Comparison of ENCODE assay signal across 23 cellular contexts in genomic region chr1:205817364-205817763, GRCh38. TPM values are rescaled to one million over a fixed set of nuclear protein-coding genes. Genes with fewer than 3 reads are reported as not detected.
DNase-seq lines count a peak whose midpoint lies in the region; ATAC-seq and TF ChIP-seq lines count a peak whose summit lies in the region.
"Had no signal": no experiment of that assay in that cellular context is flagged by ENCODE, and none has a peak within 500 bp of the region (broad histone marks: within the 10 kb centered on the region; RNA-seq: fewer than 3 reads in every experiment).

No MANE protein-coding gene starts in this region.

- peaks cover 38% of the 10 kb centered on the region for H3K4me1 Mint-ChIP-seq in endothelial cell (ENCODE audit: unreplicated experiment)

- intact Hi-C loops in left ventricle myocardium superior (cut with micrococcal nuclease), result no loop called here

- TF ChIP-seq CTCF in cardiac muscle cell (IDR thresholded peaks at IDR 0.05; ENCODE audit: low read depth, low read length) (no peak), endothelial cell (IDR thresholded peaks at IDR 0.05; ENCODE audit: unreplicated experiment) (no peak)

- H2BK120ac ChIP-seq in trophoblast cell (ENCODE audit: insufficient read depth, low read length, poor library complexity), result peak overlapping the region; percentile 9

- ATAC-seq in left ventricle myocardium superior (no peak), GM19324 (IDR thresholded peaks at IDR 0.05; ENCODE audit: low FRiP score, unreplicated experiment) (no peak)
- ATAC-seq: GM23338, HCT116 had no signal

- H2BK5ac ChIP-seq in trophoblast cell (ENCODE audit: low read depth, low read length, poor library complexity), result no peak overlapping the region

- H3K79me1 ChIP-seq in trophoblast cell (ENCODE audit: low read length), result peaks cover 9% of the 10 kb centered on the region

- WGBS in trophoblast cell (ENCODE audit: extremely low coverage, insufficient coverage, insufficient read length), result no CpG with 5 or more reads among the region's 3 CpGs

- no peak overlapping the region for H4K12ac ChIP-seq in trophoblast cell (ENCODE audit: low read depth, low read length)

- no peaks in the 10 kb centered on the region for H3K9me3 Mint-ChIP-seq in endothelial cell (ENCODE audit: unreplicated experiment)
- H3K9me3 Mint-ChIP-seq: CD4-positive, alpha-beta memory T cell; GM23338; H9 had no signal

- H3K27ac ChIP-seq in cardiac muscle cell, result peak overlapping the region; percentile 1
- H3K27ac ChIP-seq in BLaER1, result peak overlapping the region; percentile 58
- no peak overlapping the region for H3K27ac ChIP-seq in trophoblast cell (ENCODE audit: low read depth, low read length)
- H3K27ac ChIP-seq: 22Rv1 had no signal

- H3K36me3 ChIP-seq in cardiac muscle cell (no peaks in the 10 kb centered on the region), BLaER1 (peaks cover 10% of the 10 kb centered on the region), trophoblast cell (ENCODE audit: control insufficient read depth in 1 of 2, insufficient read depth in 2 of 2, low read length in 2 of 2) (no peaks in the 10 kb centered on the region)

- H3K36me3 Mint-ChIP-seq in endothelial cell (ENCODE audit: low read depth, unreplicated experiment), result peaks cover 5% of the 10 kb centered on the region

- no peak overlapping the region for H2BK12ac ChIP-seq in trophoblast cell (ENCODE audit: low read length)

- no peak overlapping the region for H3K18ac ChIP-seq in trophoblast cell (ENCODE audit: low read length)

- peak overlapping the region; percentile 91 for H3K4me2 ChIP-seq in BLaER1
- no peak overlapping the region for H3K4me2 ChIP-seq in trophoblast cell (ENCODE audit: low read length)
- H3K4me2 ChIP-seq: GM23338 had no signal

- H4K20me1 ChIP-seq in BLaER1, result no peaks in the 10 kb centered on the region

- H3K27me3 ChIP-seq in cardiac muscle cell, result no peaks in the 10 kb centered on the region
- H3K27me3 ChIP-seq in BLaER1, result no peaks in the 10 kb centered on the region
- no peaks in the 10 kb centered on the region for H3K27me3 ChIP-seq in trophoblast cell (ENCODE audit: insufficient read depth, low read length)

- no peak for DNase-seq in cardiac muscle cell (ENCODE audit: low read depth in 1 of 2, low spot score in 1 of 2)
- no peak for DNase-seq in left ventricle myocardium superior
- DNase-seq in endothelial cell (ENCODE audit: low spot score), result no peak
- DNase-seq in trophoblast cell, result no peak
- no peak for DNase-seq in GM19238 (ENCODE audit: insufficient read length, low spot score)
- DNase-seq: C1 segment of cervical spinal cord; Calu3; CD4-positive, alpha-beta memory T cell; COR-L47; DMS53; DMS79 treated with DMSO at 0.1 percent for 48 hours; GF-D8; H9 had no signal

- H3K79me2 ChIP-seq in trophoblast cell (ENCODE audit: control insufficient read depth, insufficient read depth, low read length, poor library complexity), result peaks cover 5% of the 10 kb centered on the region

- H2AK5ac ChIP-seq in trophoblast cell (ENCODE audit: low read length), result no peak overlapping the region

- no peak overlapping the region for H4K8ac ChIP-seq in trophoblast cell (ENCODE audit: low read depth, low read length)

- peaks cover 11% of the 10 kb centered on the region for H3K27me3 Mint-ChIP-seq in endothelial cell (ENCODE audit: unreplicated experiment)
- H3K27me3 Mint-ChIP-seq: B cell; CD4-positive, alpha-beta memory T cell had no signal

- H2AFZ ChIP-seq in trophoblast cell (ENCODE audit: insufficient read depth, low read length, poor library complexity), result no peak overlapping the region
- H2AFZ ChIP-seq: GM23338 had no signal

- H3K27ac Mint-ChIP-seq in endothelial cell (ENCODE audit: unreplicated experiment), result peak overlapping the region; percentile 36
- H3K27ac Mint-ChIP-seq: B cell; CD4-positive, alpha-beta memory T cell; GM23338 had no signal

- peak overlapping the region; percentile 7 for H4K91ac ChIP-seq in trophoblast cell (ENCODE audit: low read depth, low read length)

- no peak overlapping the region for H3K4me3 Mint-ChIP-seq in endothelial cell (ENCODE audit: unreplicated experiment)
- H3K4me3 Mint-ChIP-seq: B cell; CD4-positive, alpha-beta memory T cell; GM23338; H9 had no signal

- H3K4me1 ChIP-seq in cardiac muscle cell (ENCODE audit: low read depth) (peaks cover 3% of the 10 kb centered on the region), BLaER1 (peaks cover 61% of the 10 kb centered on the region), trophoblast cell (ENCODE audit: control insufficient read depth in 1 of 2, insufficient read depth in 2 of 2, low read length in 2 of 2) (peaks cover 5 to 15% of the 10 kb centered on the region in 2 experiments)

- H3K9ac ChIP-seq in BLaER1 (no peak overlapping the region), trophoblast cell (ENCODE audit: low read length) (no peak overlapping the region)

- H3K14ac ChIP-seq in trophoblast cell (ENCODE audit: low read length), result no peak overlapping the region

- H3K9me3 ChIP-seq in cardiac muscle cell (ENCODE audit: low read depth) (no peaks in the 10 kb centered on the region), BLaER1 (peaks cover 18% of the 10 kb centered on the region), trophoblast cell (ENCODE audit: insufficient read depth, low read depth, low read length) (no peaks in the 10 kb centered on the region)

- H3K4ac ChIP-seq in trophoblast cell (ENCODE audit: low read depth, low read length), result no peak overlapping the region

- H3K4me3 ChIP-seq in cardiac muscle cell, result no peak overlapping the region
- no peak overlapping the region for H3K4me3 ChIP-seq in BLaER1
- H3K4me3 ChIP-seq in trophoblast cell (ENCODE audit: low read depth, low read length), result no peak overlapping the region
- H3K4me3 ChIP-seq: GM23338 had no signal

- no peak overlapping the region for H3K23ac ChIP-seq in trophoblast cell (ENCODE audit: low read length)

RNA-seq across cellular contexts. Expression of gene SLC41A1, which starts 4.4 kb away (rescaled TPM):
- total RNA-seq in cardiac muscle cell (29.4 and 52.1 TPM in 2 replicates), left ventricle myocardium superior (511 TPM), endothelial cell (ENCODE audit: unreplicated experiment) (35.2 TPM)
- polyA plus RNA-seq in cardiac muscle cell, result 43.5 and 44.5 TPM in 2 replicates
- polyA plus RNA-seq in trophoblast cell (2013), result 13.0 and 13.7 TPM in 2 replicates

RNA-seq across cellular contexts. Expression of gene PM20D1, which starts 32.6 kb away (rescaled TPM):
- not detected in 2 replicates for total RNA-seq in cardiac muscle cell
- polyA plus RNA-seq in cardiac muscle cell, result 0.18 and 0.57 TPM in 2 replicates
- total RNA-seq in left ventricle myocardium superior, result 1.6 TPM
- not detected for total RNA-seq in endothelial cell (ENCODE audit: unreplicated experiment)
- polyA plus RNA-seq in trophoblast cell (2013), result not detected in 2 replicates
- total RNA-seq: Daoy, G401, H4, H9 had no signal
- polyA plus RNA-seq: AG04450, GM23338 had no signal

RNA-seq across cellular contexts. Expression of gene RAB29, which starts 42.1 kb away (rescaled TPM):
- total RNA-seq in cardiac muscle cell (3.3 and 7.2 TPM in 2 replicates), left ventricle myocardium superior (14.5 TPM), endothelial cell (ENCODE audit: unreplicated experiment) (19.4 TPM)
- 6.5 and 15.2 TPM in 2 replicates for polyA plus RNA-seq in cardiac muscle cell
- polyA plus RNA-seq in trophoblast cell (2013), result 1.4 and 1.6 TPM in 2 replicates
